9 cellular contexts compared by ENCODE assay signal in the genomic region with DNA sequence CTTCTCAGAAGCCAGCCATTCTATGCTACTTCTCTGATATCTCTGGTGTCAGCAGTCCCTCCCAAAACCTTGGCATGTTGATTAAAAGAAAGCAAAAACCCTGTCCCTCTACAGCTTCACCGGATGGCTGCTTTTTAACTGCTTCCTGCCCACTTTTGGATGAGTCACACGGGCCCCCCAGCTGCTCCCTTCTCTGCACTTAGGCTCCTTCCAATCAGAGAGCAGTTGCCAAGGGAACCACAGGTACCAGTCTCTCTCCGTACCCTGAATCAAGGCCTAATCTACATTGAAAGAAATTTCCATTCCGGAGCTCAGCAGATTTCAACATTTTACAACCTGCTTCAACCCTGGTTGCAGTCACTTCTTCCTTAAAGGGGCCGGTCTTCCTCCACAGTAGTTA.
DNase-seq lines count a peak whose midpoint lies in the region; FAIRE-seq and TF ChIP-seq lines count a peak whose summit lies in the region.
"Had no signal": no experiment of that assay in that cellular context is flagged by ENCODE, and none has a peak within 500 bp of the region (broad histone marks: within the 10 kb centered on the region; RNA-seq: fewer than 3 reads in every experiment).

No MANE protein-coding gene starts in this region.

- whole genome bisulfite sequencing in trophoblast cell (ENCODE audit: extremely low coverage, insufficient coverage, insufficient read length): no CpG with 5 or more reads among the region's 5 CpGs

- H3K9ac ChIP-seq in mucosa of rectum (ENCODE audit: low read depth in 1 of 2, low read length in 2 of 2) (no peak overlapping the region), kidney (ENCODE audit: low read length in 2 of 2) (no peak overlapping the region), trophoblast cell (ENCODE audit: low read length) (no peak overlapping the region)

- H2AFZ ChIP-seq in trophoblast cell (ENCODE audit: insufficient read depth, low read length, poor library complexity): no peak overlapping the region

- no peak overlapping the region for H3K14ac ChIP-seq in trophoblast cell (ENCODE audit: low read length)

- POLR2A ChIA-PET in HEK293 (lab: Yijun Ruan, JAX): no interaction called here
- POLR2A ChIA-PET in activated CD4-positive, alpha-beta memory T cell treated with anti-CD3 and anti-CD28 coated beads, Interleukin-2, amount 10 ng/mL, durations not matched to agents 7 days and 5 days (lab: Charles Lee): no interaction called here
- POLR2A ChIA-PET in CD4-positive, alpha-beta memory T cell (lab: Charles Lee; ENCODE audit: partially characterized antibody): no interaction called here

- no peaks in the 10 kb centered on the region for H3K79me2 ChIP-seq in trophoblast cell (ENCODE audit: control insufficient read depth, insufficient read depth, low read length, poor library complexity)

- H3K36me3 ChIP-seq in HEK293 (ENCODE audit: control insufficient read depth in 2 of 2, insufficient read depth in 1 of 2, low read length in 2 of 2) (no peaks in the 10 kb centered on the region), mucosa of rectum (ENCODE audit: control insufficient read depth in 2 of 2, insufficient read depth in 2 of 2, low read length in 2 of 2) (no peaks in the 10 kb centered on the region), kidney (ENCODE audit: control insufficient read depth in 1 of 2, insufficient read depth in 2 of 2, low read length in 2 of 2) (no peaks in the 10 kb centered on the region), trophoblast cell (ENCODE audit: control insufficient read depth in 1 of 2, insufficient read depth in 2 of 2, low read length in 2 of 2) (no peaks in the 10 kb centered on the region)
- no peaks in the 10 kb centered on the region for H3K36me3 ChIP-seq in CD4-positive, alpha-beta memory T cell (ENCODE audit: insufficient read depth, low read length)

- no peak overlapping the region for H3K4me2 ChIP-seq in trophoblast cell (ENCODE audit: low read length)

- H3K27ac Mint-ChIP-seq in activated CD4-positive, alpha-beta memory T cell treated with anti-CD3 and anti-CD28 coated beads, Interleukin-2, amount 10 ng/mL, durations not matched to agents 7 days and 5 days: peak overlapping the region; percentile 23
- H3K27ac Mint-ChIP-seq in CD4-positive, alpha-beta memory T cell: no peak overlapping the region
- H3K27ac Mint-ChIP-seq: IgD-negative memory B cell had no signal

- H2BK5ac ChIP-seq in trophoblast cell (ENCODE audit: low read depth, low read length, poor library complexity): no peak overlapping the region

- H3K9me3 Mint-ChIP-seq in activated CD4-positive, alpha-beta memory T cell treated with anti-CD3 and anti-CD28 coated beads, Interleukin-2, amount 10 ng/mL, durations not matched to agents 7 days and 5 days: no peaks in the 10 kb centered on the region
- H3K9me3 Mint-ChIP-seq in CD4-positive, alpha-beta memory T cell: no peaks in the 10 kb centered on the region
- H3K9me3 Mint-ChIP-seq: IgD-negative memory B cell had no signal

- H3K4me1 ChIP-seq in HEK293 (ENCODE audit: control insufficient read depth, insufficient read depth, low read length): no peaks in the 10 kb centered on the region; the same call in 1 of the 2 replicates
- peaks cover 14 to 19% of the 10 kb centered on the region in 2 donors for H3K4me1 ChIP-seq in mucosa of rectum (ENCODE audit: control insufficient read depth in 2 of 2, insufficient read depth in 2 of 2, low read length in 2 of 2)
- H3K4me1 ChIP-seq in kidney (ENCODE audit: control insufficient read depth in 1 of 2, insufficient read depth in 1 of 2, low read depth in 1 of 2, low read length in 2 of 2): no peaks in the 10 kb centered on the region
- no peaks in the 10 kb centered on the region for H3K4me1 ChIP-seq in CD4-positive, alpha-beta memory T cell (ENCODE audit: insufficient read depth, low read length)
- no peaks in the 10 kb centered on the region for H3K4me1 ChIP-seq in trophoblast cell (ENCODE audit: control insufficient read depth in 1 of 2, insufficient read depth in 2 of 2, low read length in 2 of 2)

- no peak for FAIRE-seq in kidney (lab: Jason Lieb, UNC)

- no peaks in the 10 kb centered on the region for H3K36me3 Mint-ChIP-seq in activated CD4-positive, alpha-beta memory T cell treated with anti-CD3 and anti-CD28 coated beads, Interleukin-2, amount 10 ng/mL, durations not matched to agents 7 days and 5 days (ENCODE audit: low read depth)
- H3K36me3 Mint-ChIP-seq in CD4-positive, alpha-beta memory T cell: no peaks in the 10 kb centered on the region
- H3K36me3 Mint-ChIP-seq: IgD-negative memory B cell had no signal

- no peak overlapping the region for H3K27ac ChIP-seq in HEK293 (ENCODE audit: extremely low read depth, low read depth, low read length)
- peak overlapping the region; percentile 4 to 74 for H3K27ac ChIP-seq in mucosa of rectum (ENCODE audit: low read depth in 2 of 2, low read length in 2 of 2)
- no peak overlapping the region for H3K27ac ChIP-seq in kidney (ENCODE audit: low read depth in 2 of 2, low read length in 2 of 2)
- no peak overlapping the region for H3K27ac ChIP-seq in CD4-positive, alpha-beta memory T cell (ENCODE audit: low read depth, low read length)
- no peak overlapping the region for H3K27ac ChIP-seq in trophoblast cell (ENCODE audit: low read depth, low read length)

- no peak overlapping the region for H4K8ac ChIP-seq in trophoblast cell (ENCODE audit: low read depth, low read length)

- no peak overlapping the region for H3K23ac ChIP-seq in trophoblast cell (ENCODE audit: low read length)

- no peak overlapping the region for H4K91ac ChIP-seq in trophoblast cell (ENCODE audit: low read depth, low read length)

- no peak overlapping the region for H2AK5ac ChIP-seq in trophoblast cell (ENCODE audit: low read length)

- H3K4me3 ChIP-seq in HEK293 (ENCODE audit: low read depth, low read length): no peak overlapping the region
- peak overlapping the region; percentile 20 to 68 for H3K4me3 ChIP-seq in mucosa of rectum (ENCODE audit: low read length in 2 of 2)
- H3K4me3 ChIP-seq in kidney (ENCODE audit: low read length in 2 of 2): no peak overlapping the region
- no peak overlapping the region for H3K4me3 ChIP-seq in CD4-positive, alpha-beta memory T cell (ENCODE audit: low read length in 2 of 2)
- H3K4me3 ChIP-seq in trophoblast cell (ENCODE audit: low read depth, low read length): no peak overlapping the region

- intact Hi-C loops in kidney (cut with DNase I): no loop called here
- intact Hi-C loops in CD4-positive, alpha-beta memory T cell (cut with micrococcal nuclease): no loop called here

- H3K9me3 ChIP-seq in HEK293 (ENCODE audit: control insufficient read depth, insufficient read depth, low read depth, low read length) (no peaks in the 10 kb centered on the region), mucosa of rectum (ENCODE audit: control insufficient read depth in 2 of 2, low read length in 2 of 2) (no peaks in the 10 kb centered on the region), kidney (ENCODE audit: control insufficient read depth in 1 of 2, low read length in 2 of 2) (no peaks in the 10 kb centered on the region), trophoblast cell (ENCODE audit: insufficient read depth, low read depth, low read length) (peaks cover 2% of the 10 kb centered on the region)
- H3K9me3 ChIP-seq in CD4-positive, alpha-beta memory T cell (ENCODE audit: control insufficient read depth in 1 of 2, low read length in 2 of 2): no peaks in the 10 kb centered on the region

- H3K4me3 Mint-ChIP-seq in activated CD4-positive, alpha-beta memory T cell treated with anti-CD3 and anti-CD28 coated beads, Interleukin-2, amount 10 ng/mL, durations not matched to agents 7 days and 5 days: no peak overlapping the region
- H3K4me3 Mint-ChIP-seq in CD4-positive, alpha-beta memory T cell: peak overlapping the region in 1 of 8 donors; percentile 18

- H2BK12ac ChIP-seq in trophoblast cell (ENCODE audit: low read length): no peak overlapping the region

- no peak for TF ChIP-seq CTCF in HEK293 (tag by site-specific recombination; IDR thresholded peaks at IDR 0.05)
- no peak for TF ChIP-seq CTCF in kidney (IDR thresholded peaks at IDR 0.05; ENCODE audit: borderline replicate concordance, extremely low read depth, insufficient read depth)

- H3K79me1 ChIP-seq in trophoblast cell (ENCODE audit: low read length): no peaks in the 10 kb centered on the region

- H3K27me3 ChIP-seq in mucosa of rectum (ENCODE audit: control insufficient read depth in 2 of 2, insufficient read depth in 2 of 2, low read length in 2 of 2) (peaks cover 0 to 5% of the 10 kb centered on the region in 2 donors), trophoblast cell (ENCODE audit: insufficient read depth, low read length) (no peaks in the 10 kb centered on the region)
- no peaks in the 10 kb centered on the region for H3K27me3 ChIP-seq in CD4-positive, alpha-beta memory T cell (ENCODE audit: insufficient read depth, low read length)

- H3K18ac ChIP-seq in trophoblast cell (ENCODE audit: low read length): no peak overlapping the region

- peaks cover 11% of the 10 kb centered on the region for H3K4me1 Mint-ChIP-seq in activated CD4-positive, alpha-beta memory T cell treated with anti-CD3 and anti-CD28 coated beads, Interleukin-2, amount 10 ng/mL, durations not matched to agents 7 days and 5 days
- peaks cover 0 to 7% (median 3%) of the 10 kb centered on the region in 4 donors for H3K4me1 Mint-ChIP-seq in CD4-positive, alpha-beta memory T cell

- DNase-seq in DMS153 (lab: John Stamatoyannopoulos, UW) (peak; percentile 41), kidney (no peak), trophoblast cell (no peak), SKM-1 treated with dmso at 0.1 percent for 144 hours (lab: John Stamatoyannopoulos, UW; ENCODE audit: unreplicated experiment) (no peak)
- DNase-seq in activated CD4-positive, alpha-beta memory T cell treated with anti-CD3 and anti-CD28 coated beads, Interleukin-2, amount 10 ng/mL, durations not matched to agents 7 days and 5 days: peak; percentile 20
- no peak for DNase-seq in CD4-positive, alpha-beta memory T cell

- H3K27me3 Mint-ChIP-seq in activated CD4-positive, alpha-beta memory T cell treated with anti-CD3 and anti-CD28 coated beads, Interleukin-2, amount 10 ng/mL, durations not matched to agents 7 days and 5 days: peaks cover 12% of the 10 kb centered on the region
- peaks cover 9 to 14% of the 10 kb centered on the region in 2 donors for H3K27me3 Mint-ChIP-seq in CD4-positive, alpha-beta memory T cell

- H3K4ac ChIP-seq in trophoblast cell (ENCODE audit: low read depth, low read length): no peak overlapping the region

- H4K12ac ChIP-seq in trophoblast cell (ENCODE audit: low read depth, low read length): no peak overlapping the region

- no peak overlapping the region for H2BK120ac ChIP-seq in trophoblast cell (ENCODE audit: insufficient read depth, low read length, poor library complexity)

- CTCF ChIA-PET in HEK293 (lab: Yijun Ruan, JAX): interaction anchor here (1.3 kb wide), 1 partner anchor 12 kb away, joined by 5 read pairs; no protein-coding TSS in a partner anchor
- CTCF ChIA-PET in activated CD4-positive, alpha-beta memory T cell treated with anti-CD3 and anti-CD28 coated beads, Interleukin-2, amount 10 ng/mL, durations not matched to agents 7 days and 5 days (lab: Charles Lee): interaction anchor here (1.5 to 1.6 kb wide), 2 partner anchors 16 to 60 kb away, joined by 3 read pairs; no protein-coding TSS in a partner anchor
- CTCF ChIA-PET in CD4-positive, alpha-beta memory T cell (lab: Charles Lee; ENCODE audit: partially characterized antibody): interaction anchor here (1.1 kb wide), 1 partner anchor 43 kb away, joined by 3 read pairs; no protein-coding TSS in a partner anchor

Comparison
In these comparisons a context has a peak if more than half of its experiments do, and no peak if none do; other contexts are left out.
1. DNase-seq: peak in DMS153 (single experiment) and activated CD4-positive, alpha-beta memory T cell treated with anti-CD3 and anti-CD28 coated beads, Interleukin-2, amount 10 ng/mL, durations not matched to agents 7 days and 5 days (single experiment); none in kidney (single experiment), CD4-positive, alpha-beta memory T cell (0 of 5), trophoblast cell (0 of 2) and SKM-1 treated with dmso at 0.1 percent for 144 hours (single experiment).
2. H3K27ac ChIP-seq: peak in mucosa of rectum (2 of 2); none in HEK293 (single experiment), kidney (0 of 2), CD4-positive, alpha-beta memory T cell (single experiment) and trophoblast cell (single experiment).
3. H3K4me3 ChIP-seq: peak in mucosa of rectum (2 of 2); none in HEK293 (single experiment), kidney (0 of 2), CD4-positive, alpha-beta memory T cell (0 of 2) and trophoblast cell (single experiment).